ENCODE assay signal across 1 cellular context in genomic region chr12:116074686-116075085, GRCh38.
TF ChIP-seq lines count a peak whose summit lies in the region.

No MANE protein-coding gene starts in this region.

TF ChIP-seq in IMR-90, 13 proteins besides CTCF, POLR2A, EP300 and RAD21:
- TF ChIP-seq CEBPB (IDR thresholded peaks at IDR 0.05; ENCODE audit: low read depth, low read length) (peak; percentile 89), NFE2L2 (IDR thresholded peaks at IDR 0.05; ENCODE audit: low read depth, low read length) (no peak)
